ENCODE assay signal across 21 cellular contexts in genomic region chr7:25665346-25665745, GRCh38.
A peak's percentile ranks its signal among the peaks of the same experiment; 100 is the strongest.
DNase-seq lines count a peak whose midpoint lies in the region; ATAC-seq, FAIRE-seq and TF ChIP-seq lines count a peak whose summit lies in the region.
"Had no signal": no experiment of that assay in that cellular context is flagged by ENCODE, and none has a peak within 500 bp of the region (broad histone marks: within the 10 kb centered on the region; RNA-seq: fewer than 3 reads in every experiment).

No MANE protein-coding gene starts in this region.

- no peaks in the 10 kb centered on the region for H4K20me1 ChIP-seq in K562 (replicated peaks; ENCODE audit: control insufficient read depth, insufficient read depth, low read length)

- peak overlapping the region; percentile 71 to 92 (median 89) for H3K27ac Mint-ChIP-seq in nephron
- no peak overlapping the region for H3K27ac Mint-ChIP-seq in activated CD8-positive, alpha-beta memory T cell treated with anti-CD3 and anti-CD28 coated beads, Interleukin-2, amount 10 ng/mL, durations not matched to agents 7 days and 5 days
- H3K27ac Mint-ChIP-seq: WTC11 had no signal

- H3K9ac ChIP-seq in K562 (ENCODE audit: insufficient read depth in 1 of 2, low read depth in 2 of 2, low read length in 2 of 2), result no peak overlapping the region

- BruUV-seq in K562 (replicated peaks; lab: Mats Ljungman, UMichigan), result no TSS peak

- TF ChIP-seq POLR2A in K562 (conservative IDR thresholded peaks at IDR 0.05) (no peak), suprapubic skin (IDR thresholded peaks at IDR 0.05) (no peak)

- POLR2A ChIA-PET in HEK293 (lab: Yijun Ruan, JAX) (no interaction called here), K562 (lab: Yijun Ruan, JAX) (no interaction called here)

- no peaks in the 10 kb centered on the region for H3K9me3 Mint-ChIP-seq in nephron
- H3K9me3 Mint-ChIP-seq in activated CD8-positive, alpha-beta memory T cell treated with anti-CD3 and anti-CD28 coated beads, Interleukin-2, amount 10 ng/mL, durations not matched to agents 7 days and 5 days (ENCODE audit: low read depth), result no peaks in the 10 kb centered on the region
- H3K9me3 Mint-ChIP-seq: WTC11 had no signal

- H3K4me2 ChIP-seq in K562 (ENCODE audit: insufficient read depth, low read length), result no peak overlapping the region

- H3K27me3 ChIP-seq in K562 (ENCODE audit: control insufficient read depth in 2 of 2, insufficient read depth in 2 of 2, low read length in 2 of 2) (peaks cover 15 to 33% of the 10 kb centered on the region in 2 experiments; a peak in 3 of 5 replicates), suprapubic skin (no peaks in the 10 kb centered on the region)
- H3K27me3 ChIP-seq: gastrocnemius medialis, thyroid gland had no signal

- intact Hi-C loops in K562 (cut with micrococcal nuclease), result no loop called here

- H3K27ac ChIP-seq in HEK293 (ENCODE audit: extremely low read depth, low read depth, low read length) (no peak overlapping the region), K562 (ENCODE audit: extremely low read depth, low read depth, low read length) (no peak overlapping the region), suprapubic skin (peak overlapping the region; percentile 59)
- H3K27ac ChIP-seq: SK-N-MC, thyroid gland had no signal

- no peak for ATAC-seq in K562
- ATAC-seq in activated CD8-positive, alpha-beta memory T cell treated with anti-CD3 and anti-CD28 coated beads, Interleukin-2, amount 10 ng/mL, durations not matched to agents 7 days and 5 days, result no peak
- ATAC-seq: gastrocnemius medialis, WTC11 had no signal

- TF ChIP-seq EP300 in K562 (IDR thresholded peaks at IDR 0.05; ENCODE audit: low read length) (no peak), suprapubic skin (IDR thresholded peaks at IDR 0.05) (no peak)

- no peak for TF ChIP-seq RAD21 in K562 (CRISPR knock-in tag; conservative IDR thresholded peaks at IDR 0.05 in 1 of 2, IDR thresholded peaks at IDR 0.05 in 1 of 2)

- in situ Hi-C loops in K562 (cut with MboI), result no loop called here

- H3K36me3 ChIP-seq in HEK293 (ENCODE audit: control insufficient read depth in 2 of 2, insufficient read depth in 1 of 2, low read length in 2 of 2) (no peaks in the 10 kb centered on the region), K562 (ENCODE audit: control insufficient read depth, insufficient read depth, low read length) (no peaks in the 10 kb centered on the region), suprapubic skin (no peaks in the 10 kb centered on the region)
- H3K36me3 ChIP-seq: gastrocnemius medialis, thyroid gland had no signal

- H3K4me3 ChIP-seq in HEK293 (ENCODE audit: low read depth, low read length) (no peak overlapping the region), K562 (no peak overlapping the region), suprapubic skin (no peak overlapping the region)
- H3K4me3 ChIP-seq: gastrocnemius medialis, SK-N-MC, thyroid gland had no signal

- no peak for TF ChIP-seq CTCF in HEK293 (tag by site-specific recombination; IDR thresholded peaks at IDR 0.05)
- TF ChIP-seq CTCF in K562 (IDR thresholded peaks at IDR 0.05 in 2 of 3, conservative IDR thresholded peaks at IDR 0.05 in 1 of 3; ENCODE audit: insufficient read depth in 2 of 3, low read depth in 1 of 3, low read length in 3 of 3), result no peak
- TF ChIP-seq CTCF in nephron (IDR thresholded peaks at IDR 0.05; ENCODE audit: unreplicated experiment in 3 of 3), result no peak
- TF ChIP-seq CTCF in suprapubic skin (IDR thresholded peaks at IDR 0.05), result no peak

- H3K27me3 Mint-ChIP-seq in nephron (ENCODE audit: low read depth), result peaks cover 3% of the 10 kb centered on the region
- peaks cover 16% of the 10 kb centered on the region for H3K27me3 Mint-ChIP-seq in activated CD8-positive, alpha-beta memory T cell treated with anti-CD3 and anti-CD28 coated beads, Interleukin-2, amount 10 ng/mL, durations not matched to agents 7 days and 5 days

- H3K4me3 Mint-ChIP-seq in nephron, result peak overlapping the region in 1 of 3 experiments; percentile 19
- no peak overlapping the region for H3K4me3 Mint-ChIP-seq in activated CD8-positive, alpha-beta memory T cell treated with anti-CD3 and anti-CD28 coated beads, Interleukin-2, amount 10 ng/mL, durations not matched to agents 7 days and 5 days
- H3K4me3 Mint-ChIP-seq: WTC11 had no signal

- CTCF ChIA-PET in HEK293 (lab: Yijun Ruan, JAX) (no interaction called here), K562 (lab: Yijun Ruan, JAX; ENCODE audit: low intra/inter-chr PET ratio) (no interaction called here)
- CTCF ChIA-PET in activated CD8-positive, alpha-beta memory T cell treated with anti-CD3 and anti-CD28 coated beads, Interleukin-2, amount 10 ng/mL, durations not matched to agents 7 days and 5 days (lab: Charles Lee), result no interaction called here

- H3K4me1 ChIP-seq in HEK293 (ENCODE audit: control insufficient read depth, insufficient read depth, low read length) (no peaks in the 10 kb centered on the region), K562 (replicated peaks in 1 of 2; ENCODE audit: control insufficient read depth in 2 of 2, insufficient read depth in 2 of 2, low read length in 2 of 2) (no peaks in the 10 kb centered on the region; a peak in 1 of 5 replicates), suprapubic skin (peaks cover 53% of the 10 kb centered on the region)
- H3K4me1 ChIP-seq: Caco-2 had no signal

- peaks cover 61% of the 10 kb centered on the region for H3K4me1 Mint-ChIP-seq in nephron
- peaks cover 4% of the 10 kb centered on the region for H3K4me1 Mint-ChIP-seq in activated CD8-positive, alpha-beta memory T cell treated with anti-CD3 and anti-CD28 coated beads, Interleukin-2, amount 10 ng/mL, durations not matched to agents 7 days and 5 days
- H3K4me1 Mint-ChIP-seq: WTC11 had no signal

- H3K9me1 ChIP-seq in K562 (ENCODE audit: control insufficient read depth, insufficient read depth, low read length), result no peaks in the 10 kb centered on the region

- H2AFZ ChIP-seq in K562 (ENCODE audit: low read depth, low read length), result no peak overlapping the region

- WGBS in K562 (ENCODE audit: insufficient coverage, low coverage, missing lambda C conversion rate), result 0% methylated on average over 4 of the region's 4 CpGs
- WGBS in suprapubic skin, result 29% methylated on average over 4 of the region's 4 CpGs

- H3K9me3 ChIP-seq in HEK293 (ENCODE audit: control insufficient read depth, insufficient read depth, low read depth, low read length) (no peaks in the 10 kb centered on the region), K562 (replicated peaks; ENCODE audit: control insufficient read depth, insufficient read depth, low read depth, low read length) (no peaks in the 10 kb centered on the region), suprapubic skin (no peaks in the 10 kb centered on the region)
- H3K9me3 ChIP-seq: Caco-2, gastrocnemius medialis, thyroid gland had no signal

- no peaks in the 10 kb centered on the region for H3K36me3 Mint-ChIP-seq in nephron (ENCODE audit: low read depth)
- no peaks in the 10 kb centered on the region for H3K36me3 Mint-ChIP-seq in activated CD8-positive, alpha-beta memory T cell treated with anti-CD3 and anti-CD28 coated beads, Interleukin-2, amount 10 ng/mL, durations not matched to agents 7 days and 5 days
- H3K36me3 Mint-ChIP-seq: WTC11 had no signal

- no peaks in the 10 kb centered on the region for H3K79me2 ChIP-seq in K562 (ENCODE audit: control insufficient read depth, insufficient read depth, low read length)

- DNase-seq in K562 (ENCODE audit: extremely low read depth in 1 of 4, low spot score in 3 of 4) (no peak), suprapubic skin (ENCODE audit: low spot score in 2 of 2) (peak in 1 of 2 donors; percentile 77), Ammon's horn (ENCODE audit: low spot score) (no peak), epidermal melanocyte (ENCODE audit: insufficient read length, low spot score) (no peak)
- DNase-seq in activated CD8-positive, alpha-beta memory T cell treated with anti-CD3 and anti-CD28 coated beads, Interleukin-2, amount 10 ng/mL, durations not matched to agents 7 days and 5 days, result no peak
- DNase-seq: activated CD4-positive, alpha-beta T cell treated with anti-CD3 and anti-CD28 coated beads, Interleukin-2, amount 50 U/mL, for 4 hours; activated gamma-delta T cell treated with Interleukin-2 at 50 U/mL for 16 hours; AML-193; anterior cingulate cortex; Caco-2; central memory CD4-positive, alpha-beta T cell; NCI-H1417; NCI-H2107; NCI-H510A; thyroid gland had no signal

- FAIRE-seq in K562 (lab: Jason Lieb, UNC), result no peak
- FAIRE-seq: RCC 7860 had no signal

TF ChIP-seq in K562, 482 proteins besides CTCF, POLR2A, EP300 and RAD21 (continues in another document):
- no peak for TF ChIP-seq TRIM25 (IDR thresholded peaks at IDR 0.05; ENCODE audit: borderline replicate concordance)

Comparison
In these comparisons a context has a peak if more than half of its experiments do, and no peak if none do; other contexts are left out.
1. Of the 44 proteins assayed by ChIP-seq in both K562 and HEK293: peak only in K562: none; only in HEK293: none; in both: REST; in neither: 43.